1 cellular context compared by ENCODE assay signal in the genomic region with DNA sequence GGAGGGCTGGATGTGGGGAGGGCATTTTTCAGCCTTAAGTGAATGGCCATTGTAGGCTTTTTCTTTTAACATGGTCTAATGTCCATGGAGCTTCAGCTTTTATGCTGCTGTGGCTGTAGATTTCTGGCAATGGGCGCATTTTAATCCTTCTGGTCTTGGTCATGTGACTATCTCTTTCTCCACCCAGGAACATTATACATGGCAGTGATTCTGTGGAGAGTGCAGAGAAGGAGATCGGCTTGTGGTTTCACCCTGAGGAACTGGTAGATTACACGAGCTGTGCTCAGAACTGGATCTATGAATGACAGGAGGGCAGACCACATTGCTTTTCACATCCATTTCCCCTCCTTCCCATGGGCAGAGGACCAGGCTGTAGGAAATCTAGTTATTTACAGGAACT.
TF ChIP-seq lines count a peak whose summit lies in the region.

No MANE protein-coding gene starts in this region.

TF ChIP-seq in GM12878, 131 proteins besides CTCF, POLR2A, EP300 and RAD21:
- no peak for TF ChIP-seq IKZF2 (IDR thresholded peaks at IDR 0.05)
- no peak for TF ChIP-seq NFXL1 (IDR thresholded peaks at IDR 0.05; ENCODE audit: borderline replicate concordance)
- no peak for TF ChIP-seq STAT3 (IDR thresholded peaks at IDR 0.05; ENCODE audit: low read depth, low read length)
- no peak for TF ChIP-seq CHD1 (IDR thresholded peaks at IDR 0.05; ENCODE audit: low read depth, low read length)
- no peak for TF ChIP-seq POLR2AphosphoS5 (IDR thresholded peaks at IDR 0.05; ENCODE audit: low read length)
- no peak for TF ChIP-seq SRF (IDR thresholded peaks at IDR 0.05; ENCODE audit: low read depth in 2 of 2, low read length in 2 of 2)
- no peak for TF ChIP-seq YBX1 (IDR thresholded peaks at IDR 0.05)
- TF ChIP-seq, protein P1, sequence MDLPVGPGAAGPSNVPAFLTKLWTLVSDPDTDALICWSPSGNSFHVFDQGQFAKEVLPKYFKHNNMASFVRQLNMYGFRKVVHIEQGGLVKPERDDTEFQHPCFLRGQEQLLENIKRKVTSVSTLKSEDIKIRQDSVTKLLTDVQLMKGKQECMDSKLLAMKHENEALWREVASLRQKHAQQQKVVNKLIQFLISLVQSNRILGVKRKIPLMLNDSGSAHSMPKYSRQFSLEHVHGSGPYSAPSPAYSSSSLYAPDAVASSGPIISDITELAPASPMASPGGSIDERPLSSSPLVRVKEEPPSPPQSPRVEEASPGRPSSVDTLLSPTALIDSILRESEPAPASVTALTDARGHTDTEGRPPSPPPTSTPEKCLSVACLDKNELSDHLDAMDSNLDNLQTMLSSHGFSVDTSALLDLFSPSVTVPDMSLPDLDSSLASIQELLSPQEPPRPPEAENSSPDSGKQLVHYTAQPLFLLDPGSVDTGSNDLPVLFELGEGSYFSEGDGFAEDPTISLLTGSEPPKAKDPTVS (IDR thresholded peaks at IDR 0.05; ENCODE audit: low read depth, low read length), result no peak
- TF ChIP-seq, protein P2, sequence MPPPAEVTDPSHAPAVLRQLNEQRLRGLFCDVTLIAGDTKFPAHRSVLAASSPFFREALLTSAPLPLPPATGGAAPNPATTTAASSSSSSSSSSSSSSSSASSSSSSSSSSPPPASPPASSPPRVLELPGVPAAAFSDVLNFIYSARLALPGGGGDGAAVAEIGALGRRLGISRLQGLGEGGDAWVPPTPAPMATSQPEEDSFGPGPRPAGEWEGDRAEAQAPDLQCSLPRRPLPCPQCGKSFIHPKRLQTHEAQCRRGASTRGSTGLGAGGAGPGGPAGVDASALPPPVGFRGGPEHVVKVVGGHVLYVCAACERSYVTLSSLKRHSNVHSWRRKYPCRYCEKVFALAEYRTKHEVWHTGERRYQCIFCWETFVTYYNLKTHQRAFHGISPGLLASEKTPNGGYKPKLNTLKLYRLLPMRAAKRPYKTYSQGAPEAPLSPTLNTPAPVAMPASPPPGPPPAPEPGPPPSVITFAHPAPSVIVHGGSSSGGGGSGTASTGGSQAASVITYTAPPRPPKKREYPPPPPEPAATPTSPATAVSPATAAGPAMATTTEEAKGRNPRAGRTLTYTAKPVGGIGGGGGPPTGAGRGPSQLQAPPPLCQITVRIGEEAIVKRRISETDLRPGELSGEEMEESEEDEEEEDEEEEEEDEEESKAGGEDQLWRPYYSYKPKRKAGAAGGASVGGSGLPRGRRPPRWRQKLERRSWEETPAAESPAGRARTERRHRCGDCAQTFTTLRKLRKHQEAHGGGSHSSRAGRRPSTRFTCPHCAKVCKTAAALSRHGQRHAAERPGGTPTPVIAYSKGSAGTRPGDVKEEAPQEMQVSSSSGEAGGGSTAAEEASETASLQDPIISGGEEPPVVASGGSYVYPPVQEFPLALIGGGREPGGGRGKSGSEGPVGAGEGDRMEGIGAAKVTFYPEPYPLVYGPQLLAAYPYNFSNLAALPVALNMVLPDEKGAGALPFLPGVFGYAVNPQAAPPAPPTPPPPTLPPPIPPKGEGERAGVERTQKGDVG (CRISPR knock-in tag; IDR thresholded peaks at IDR 0.05), result no peak
- no peak for TF ChIP-seq YY1 (IDR thresholded peaks at IDR 0.05; ENCODE audit: low read depth, low read length)
- no peak for TF ChIP-seq CBFB (IDR thresholded peaks at IDR 0.05; ENCODE audit: low read depth)
- TF ChIP-seq, protein P3, sequence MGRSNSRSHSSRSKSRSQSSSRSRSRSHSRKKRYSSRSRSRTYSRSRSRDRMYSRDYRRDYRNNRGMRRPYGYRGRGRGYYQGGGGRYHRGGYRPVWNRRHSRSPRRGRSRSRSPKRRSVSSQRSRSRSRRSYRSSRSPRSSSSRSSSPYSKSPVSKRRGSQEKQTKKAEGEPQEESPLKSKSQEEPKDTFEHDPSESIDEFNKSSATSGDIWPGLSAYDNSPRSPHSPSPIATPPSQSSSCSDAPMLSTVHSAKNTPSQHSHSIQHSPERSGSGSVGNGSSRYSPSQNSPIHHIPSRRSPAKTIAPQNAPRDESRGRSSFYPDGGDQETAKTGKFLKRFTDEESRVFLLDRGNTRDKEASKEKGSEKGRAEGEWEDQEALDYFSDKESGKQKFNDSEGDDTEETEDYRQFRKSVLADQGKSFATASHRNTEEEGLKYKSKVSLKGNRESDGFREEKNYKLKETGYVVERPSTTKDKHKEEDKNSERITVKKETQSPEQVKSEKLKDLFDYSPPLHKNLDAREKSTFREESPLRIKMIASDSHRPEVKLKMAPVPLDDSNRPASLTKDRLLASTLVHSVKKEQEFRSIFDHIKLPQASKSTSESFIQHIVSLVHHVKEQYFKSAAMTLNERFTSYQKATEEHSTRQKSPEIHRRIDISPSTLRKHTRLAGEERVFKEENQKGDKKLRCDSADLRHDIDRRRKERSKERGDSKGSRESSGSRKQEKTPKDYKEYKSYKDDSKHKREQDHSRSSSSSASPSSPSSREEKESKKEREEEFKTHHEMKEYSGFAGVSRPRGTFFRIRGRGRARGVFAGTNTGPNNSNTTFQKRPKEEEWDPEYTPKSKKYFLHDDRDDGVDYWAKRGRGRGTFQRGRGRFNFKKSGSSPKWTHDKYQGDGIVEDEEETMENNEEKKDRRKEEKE (IDR thresholded peaks at IDR 0.05), result no peak
- TF ChIP-seq MTA2 (IDR thresholded peaks at IDR 0.05; ENCODE audit: low read depth), result no peak
- TF ChIP-seq BHLHE40 (IDR thresholded peaks at IDR 0.05; ENCODE audit: borderline replicate concordance in 1 of 2, low read depth in 2 of 2, low read length in 1 of 2), result no peak
